ENCODE assay signal across 9 cellular contexts in genomic region chr11:86511086-86511551, GRCh38.
DNase-seq lines count a peak whose midpoint lies in the region; ATAC-seq and TF ChIP-seq lines count a peak whose summit lies in the region.
"Had no signal": no experiment of that assay in that cellular context is flagged by ENCODE, and none has a peak within 500 bp of the region (broad histone marks: within the 10 kb centered on the region; RNA-seq: fewer than 3 reads in every experiment).

No MANE protein-coding gene starts in this region.

- H3K27ac ChIP-seq in HEK293 (ENCODE audit: extremely low read depth, low read depth, low read length) (no peak overlapping the region), Panc1 (ENCODE audit: low read length) (peak overlapping the region; percentile 72; the same call in 1 of the 2 replicates)
- H3K27ac ChIP-seq: heart right ventricle had no signal

- in situ Hi-C loops in GM13977 (cut with MboI; ENCODE audit: low pct_unique_long_range_greater_than_20kb, low sequenced_read_pairs, unreplicated experiment) (no loop called here), Panc1 (cut with HindIII; ENCODE audit: low pct_unique_long_range_greater_than_20kb, low sequenced_read_pairs) (no loop called here)

- H3K27me3 ChIP-seq in Panc1 (ENCODE audit: control insufficient read depth, insufficient read depth, low read length) = no peaks in the 10 kb centered on the region
- H3K27me3 ChIP-seq: heart right ventricle had no signal

- intact Hi-C loops in Panc1 (cut with micrococcal nuclease; ENCODE audit: unreplicated experiment) = no loop called here

- ATAC-seq in Panc1 = no peak

- no peak overlapping the region for H3K4me3 ChIP-seq in HEK293 (ENCODE audit: low read depth, low read length)
- H3K4me3 ChIP-seq in Panc1 (ENCODE audit: low read depth in 2 of 2, low read length in 2 of 2) = no peak overlapping the region
- H3K4me3 ChIP-seq: heart right ventricle had no signal

- H3K9me3 ChIP-seq in HEK293 (ENCODE audit: control insufficient read depth, insufficient read depth, low read depth, low read length) (no peaks in the 10 kb centered on the region), Panc1 (ENCODE audit: control insufficient read depth, insufficient read depth, low read depth, low read length) (peaks cover 20% of the 10 kb centered on the region; the same call in 1 of the 2 replicates)

- DNase-seq in GM13977 (ENCODE audit: low spot score) = peak; percentile 38
- no peak for DNase-seq in Panc1 (ENCODE audit: low read depth, low spot score)
- DNase-seq in kidney tubule cell (ENCODE audit: low spot score) = peak; percentile 34
- no peak for DNase-seq in NCI-H1930 (lab: John Stamatoyannopoulos, UW)
- DNase-seq in NCI-H2171 (lab: John Stamatoyannopoulos, UW) = no peak
- no peak for DNase-seq in NCI-H524 treated with DMSO at 0.1 percent for 48 hours (lab: John Stamatoyannopoulos, UW)
- DNase-seq in GDM1 (lab: John Stamatoyannopoulos, UW) = no peak
- DNase-seq: heart right ventricle had no signal

- POLR2A ChIA-PET in HEK293 (lab: Yijun Ruan, JAX) (no interaction called here), Panc1 (lab: Charles Lee) (no interaction called here)

- CTCF ChIA-PET in HEK293 (lab: Yijun Ruan, JAX) (no interaction called here), Panc1 (lab: Charles Lee) (no interaction called here)

- H3K4me1 ChIP-seq in HEK293 (ENCODE audit: control insufficient read depth, insufficient read depth, low read length) (peaks cover 6% of the 10 kb centered on the region), Panc1 (ENCODE audit: control insufficient read depth, insufficient read depth, low read length) (peaks cover 36% of the 10 kb centered on the region)

- no TSS peak for BruUV-seq in Panc1 (replicated peaks; lab: Mats Ljungman, UMichigan)

- TF ChIP-seq CTCF in GM13977 (IDR thresholded peaks at IDR 0.05; ENCODE audit: extremely low read depth, insufficient read depth, missing control alignments) (no peak), HEK293 (tag by site-specific recombination; IDR thresholded peaks at IDR 0.05) (no peak), Panc1 (IDR thresholded peaks at IDR 0.05) (no peak)

- no peaks in the 10 kb centered on the region for H3K36me3 ChIP-seq in HEK293 (ENCODE audit: control insufficient read depth in 2 of 2, insufficient read depth in 1 of 2, low read length in 2 of 2)
- no peaks in the 10 kb centered on the region for H3K36me3 ChIP-seq in Panc1 (ENCODE audit: control insufficient read depth, insufficient read depth, low read length)

TF ChIP-seq in HEK293, 187 proteins besides CTCF, POLR2A, EP300 and RAD21:
- TF ChIP-seq ZNF677 (tag by site-specific recombination; IDR thresholded peaks at IDR 0.05) (peak; percentile 86), ZNF600 (tag by site-specific recombination; IDR thresholded peaks at IDR 0.05) (no peak), ZNF513 (tag by site-specific recombination; IDR thresholded peaks at IDR 0.05) (0 out of 2 replicates have a peak, but pooled peaks have one; percentile 30), ZNF629 (tag by site-specific recombination; IDR thresholded peaks at IDR 0.05) (0 out of 2 replicates have a peak, but pooled peaks have one; percentile 12), ZFHX2 (tag by site-specific recombination; conservative IDR thresholded peaks at IDR 0.05) (peak; percentile 20; the same call in 1 of the 2 replicates)

Comparison
In these comparisons a context has a peak if more than half of its experiments do, and no peak if none do; other contexts are left out.
1. DNase-seq: peak in GM13977 (single experiment) and kidney tubule cell (single experiment); none in Panc1 (single experiment), NCI-H1930 (0 of 2), NCI-H2171 (single experiment), NCI-H524 treated with DMSO at 0.1 percent for 48 hours (single experiment) and GDM1 (single experiment).